Comparison of ENCODE assay signal across 12 cellular contexts in the genomic region with DNA sequence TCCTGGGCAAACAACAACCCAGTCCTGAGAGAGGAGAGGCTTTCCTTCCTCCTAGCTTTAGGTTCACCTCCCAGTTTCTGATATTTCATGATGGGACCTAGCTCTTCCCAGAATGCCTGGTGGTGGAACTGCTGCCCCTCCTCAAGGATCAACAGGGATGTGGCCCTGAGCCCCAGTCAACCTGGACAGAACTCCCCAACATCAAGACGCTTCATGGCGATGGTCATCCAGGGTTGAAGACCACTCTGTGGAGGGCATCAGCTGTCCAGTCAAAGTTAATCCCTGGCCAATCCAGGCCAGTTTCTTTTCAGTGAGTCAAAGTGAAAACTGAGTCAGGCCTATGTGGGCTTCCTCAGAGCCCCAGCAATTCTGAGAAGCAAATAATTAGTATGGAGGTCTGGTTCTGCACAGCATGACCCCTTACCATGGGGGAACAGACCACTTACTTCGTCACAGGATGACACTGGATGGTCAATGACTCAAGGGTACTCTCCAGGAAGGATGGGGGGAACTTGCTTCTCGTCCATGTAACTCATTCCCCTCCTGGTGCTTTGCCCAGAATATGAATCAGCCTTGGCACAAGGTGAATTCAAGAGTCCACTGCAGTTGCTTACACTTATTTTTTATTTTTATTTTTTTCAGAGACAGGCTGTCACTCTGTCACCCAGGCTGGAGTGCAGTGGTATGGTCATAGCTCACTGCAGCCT. TPM values are rescaled to one million over a fixed set of nuclear protein-coding genes. Genes with fewer than 3 reads are reported as not detected.
DNase-seq lines count a peak whose midpoint lies in the region; TF ChIP-seq lines count a peak whose summit lies in the region.
"Had no signal": no experiment of that assay in that cellular context is flagged by ENCODE, and none has a peak within 500 bp of the region (broad histone marks: within the 10 kb centered on the region; RNA-seq: fewer than 3 reads in every experiment).

No MANE protein-coding gene starts in this region.

- no peak for TF ChIP-seq CTCF in choroid plexus epithelial cell (conservative IDR thresholded peaks at IDR 0.05; ENCODE audit: low read depth, low read length)

- H3K4me1 Mint-ChIP-seq in activated CD4-positive, alpha-beta T cell treated with anti-CD3 and anti-CD28 coated beads, Interleukin-2, amount 10 ng/mL, durations not matched to agents 24 days and 14 days = peaks cover 14% of the 10 kb centered on the region

- H3K9me3 Mint-ChIP-seq in activated CD4-positive, alpha-beta T cell treated with anti-CD3 and anti-CD28 coated beads, Interleukin-2, amount 10 ng/mL, durations not matched to agents 24 days and 14 days = no peaks in the 10 kb centered on the region

- no peak overlapping the region for H3K4me3 Mint-ChIP-seq in activated CD4-positive, alpha-beta T cell treated with anti-CD3 and anti-CD28 coated beads, Interleukin-2, amount 10 ng/mL, durations not matched to agents 24 days and 14 days

- intact Hi-C loops in activated CD4-positive, alpha-beta T cell treated with anti-CD3 and anti-CD28 coated beads, Interleukin-2, amount 10 ng/mL, durations not matched to agents 24 days and 14 days (cut with micrococcal nuclease) = no loop called here

- DNase-seq in activated CD4-positive, alpha-beta T cell treated with anti-CD3 and anti-CD28 coated beads, Interleukin-2, amount 10 ng/mL, durations not matched to agents 24 days and 14 days = no peak
- DNase-seq in activated CD4-positive, alpha-beta T cell treated with anti-CD3 and anti-CD28 coated beads for 48 hours = no peak
- peak; percentile 93 for DNase-seq in M059J (ENCODE audit: low read depth)
- DNase-seq in choroid plexus epithelial cell (ENCODE audit: low read depth) = peak; percentile 74
- DNase-seq in skeletal muscle cell (ENCODE audit: low read depth) = peak; percentile 92
- no peak for DNase-seq in germinal center (ENCODE audit: low spot score)
- no peak for DNase-seq in hepatic stellate cell (ENCODE audit: low spot score)
- no peak for DNase-seq in HPDE6-E6E7 (ENCODE audit: extremely low spot score)
- DNase-seq: activated naive CD4-positive, alpha-beta T cell; DMS79 treated with DMSO at 0.1 percent for 48 hours; effector memory CD4-positive, alpha-beta T cell had no signal

- peaks cover 2% of the 10 kb centered on the region for H3K27me3 Mint-ChIP-seq in activated CD4-positive, alpha-beta T cell treated with anti-CD3 and anti-CD28 coated beads, Interleukin-2, amount 10 ng/mL, durations not matched to agents 24 days and 14 days

- peak overlapping the region; percentile 74 for H3K27ac Mint-ChIP-seq in activated CD4-positive, alpha-beta T cell treated with anti-CD3 and anti-CD28 coated beads, Interleukin-2, amount 10 ng/mL, durations not matched to agents 24 days and 14 days

- H3K4me3 ChIP-seq in choroid plexus epithelial cell (ENCODE audit: low read depth, low read length) (no peak overlapping the region), skeletal muscle cell (ENCODE audit: low read depth, low read length) (no peak overlapping the region)

- H3K36me3 Mint-ChIP-seq in activated CD4-positive, alpha-beta T cell treated with anti-CD3 and anti-CD28 coated beads, Interleukin-2, amount 10 ng/mL, durations not matched to agents 24 days and 14 days (ENCODE audit: low read depth) = no peaks in the 10 kb centered on the region

RNA-seq across cellular contexts. Expression of a gene that starts 14.7 kb away (rescaled TPM):
- 65.3 and 66.5 TPM in 2 replicates for total RNA-seq in activated CD4-positive, alpha-beta T cell treated with anti-CD3 and anti-CD28 coated beads, Interleukin-2, amount 10 ng/mL, durations not matched to agents 24 days and 14 days
- 17.8 and 37.4 TPM in 2 replicates for total RNA-seq in M059J (2014; rRNA removed; shearing (Covaris generic))

RNA-seq across cellular contexts. Expression of a gene that starts 41.7 kb away (rescaled TPM):
- total RNA-seq in activated CD4-positive, alpha-beta T cell treated with anti-CD3 and anti-CD28 coated beads, Interleukin-2, amount 10 ng/mL, durations not matched to agents 24 days and 14 days = 80.5 and 83.3 TPM in 2 replicates
- total RNA-seq in M059J (2014; rRNA removed; shearing (Covaris generic)) = 89.9 and 119 TPM in 2 replicates

RNA-seq across cellular contexts. Expression of a gene that starts 41.8 kb away (rescaled TPM):
- 30.7 and 35.4 TPM in 2 replicates for total RNA-seq in activated CD4-positive, alpha-beta T cell treated with anti-CD3 and anti-CD28 coated beads, Interleukin-2, amount 10 ng/mL, durations not matched to agents 24 days and 14 days
- total RNA-seq in M059J (2014; rRNA removed; shearing (Covaris generic)) = 6.1 and 9.6 TPM in 2 replicates

RNA-seq across cellular contexts. Expression of a gene that starts 57.0 kb away (rescaled TPM):
- total RNA-seq in activated CD4-positive, alpha-beta T cell treated with anti-CD3 and anti-CD28 coated beads, Interleukin-2, amount 10 ng/mL, durations not matched to agents 24 days and 14 days = 0.44 and 0.47 TPM in 2 replicates
- 0.99 and 5.2 TPM in 2 replicates for total RNA-seq in M059J (2014; rRNA removed; shearing (Covaris generic))
- total RNA-seq: HepG2 had no signal

Comparison
In these comparisons a context has a peak if more than half of its experiments do, and no peak if none do; other contexts are left out.
1. DNase-seq: peak in M059J (single experiment), choroid plexus epithelial cell (single experiment) and skeletal muscle cell (single experiment); none in activated CD4-positive, alpha-beta T cell treated with anti-CD3 and anti-CD28 coated beads, Interleukin-2, amount 10 ng/mL, durations not matched to agents 24 days and 14 days (single experiment), activated CD4-positive, alpha-beta T cell treated with anti-CD3 and anti-CD28 coated beads for 48 hours (single experiment), germinal center (single experiment), hepatic stellate cell (single experiment) and HPDE6-E6E7 (single experiment).